11 cellular contexts compared by ENCODE assay signal in the genomic region with DNA sequence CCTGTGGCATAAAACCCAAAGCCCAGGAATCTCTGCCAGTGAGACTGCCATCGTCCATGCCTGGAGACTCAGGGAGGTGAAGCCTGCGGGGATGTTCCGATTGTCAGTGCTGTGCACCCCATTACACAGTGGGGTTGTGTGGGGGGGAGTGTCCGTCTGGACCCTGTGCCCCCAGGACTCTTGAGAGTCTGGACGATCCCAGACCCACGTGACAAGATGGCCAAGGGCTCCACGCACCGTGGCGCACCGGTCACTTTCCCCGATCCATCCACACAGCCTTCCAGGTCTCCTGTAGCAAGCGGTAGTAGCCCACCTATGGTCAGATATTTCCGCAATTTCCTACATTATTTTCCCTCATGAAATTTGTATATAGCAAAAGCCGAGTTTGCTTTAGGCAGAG. TPM values are rescaled to one million over a fixed set of nuclear protein-coding genes. Genes with fewer than 3 reads are reported as not detected.
A peak's percentile ranks its signal among the peaks of the same experiment; 100 is the strongest.
DNase-seq lines count a peak whose midpoint lies in the region; ATAC-seq, FAIRE-seq and TF ChIP-seq lines count a peak whose summit lies in the region.
"Had no signal": no experiment of that assay in that cellular context is flagged by ENCODE, and none has a peak within 500 bp of the region (broad histone marks: within the 10 kb centered on the region; RNA-seq: fewer than 3 reads in every experiment).

No MANE protein-coding gene starts in this region.

- no peaks in the 10 kb centered on the region for H3F3A ChIP-seq in GM23338 (replicated peaks; ENCODE audit: low read depth)

- H3K4me3 Mint-ChIP-seq in GM23338 (peak overlapping the region; percentile 85), neural crest cell (peak overlapping the region; percentile 70)
- no peak overlapping the region for H3K4me3 Mint-ChIP-seq in activated CD4-positive, alpha-beta memory T cell treated with anti-CD3 and anti-CD28 coated beads, Interleukin-2, amount 10 ng/mL, durations not matched to agents 7 days and 5 days

- H3K9me2 ChIP-seq in GM23338 (ENCODE audit: insufficient read depth) = no peaks in the 10 kb centered on the region

- no peaks in the 10 kb centered on the region for H3K9me3 ChIP-seq in K562 (replicated peaks; ENCODE audit: control insufficient read depth, insufficient read depth, low read depth, low read length)
- H3K9me3 ChIP-seq: colonic mucosa, right atrium auricular region had no signal

- H3K9ac ChIP-seq in K562 (ENCODE audit: insufficient read depth in 1 of 2, low read depth in 2 of 2, low read length in 2 of 2) = no peak overlapping the region

- H3K36me3 ChIP-seq in GM23338 (ENCODE audit: insufficient read depth) (no peaks in the 10 kb centered on the region), K562 (ENCODE audit: control insufficient read depth, insufficient read depth, low read length) (no peaks in the 10 kb centered on the region)
- H3K36me3 ChIP-seq: colonic mucosa, right atrium auricular region had no signal

- no peak for FAIRE-seq in K562 (lab: Jason Lieb, UNC)

- ATAC-seq in GM23338 = peak; percentile 8; the same call in 1 of the 3 replicates
- ATAC-seq in K562 = no peak

- H3K27ac ChIP-seq in GM23338 (ENCODE audit: low read depth) (no peak overlapping the region), K562 (ENCODE audit: extremely low read depth, low read depth, low read length) (no peak overlapping the region)
- H3K27ac ChIP-seq: colonic mucosa had no signal

- H3K4me1 ChIP-seq in GM23338 (ENCODE audit: insufficient read depth) (peaks cover 14% of the 10 kb centered on the region; the same call in 1 of the 2 replicates), K562 (replicated peaks in 1 of 2; ENCODE audit: control insufficient read depth in 2 of 2, insufficient read depth in 2 of 2, low read length in 2 of 2) (peaks cover 0 to 7% of the 10 kb centered on the region in 2 experiments; a peak in 1 of 5 replicates)

- no peak for TF ChIP-seq POLR2A in K562 (conservative IDR thresholded peaks at IDR 0.05)

- no peaks in the 10 kb centered on the region for H3K9me1 ChIP-seq in K562 (ENCODE audit: control insufficient read depth, insufficient read depth, low read length)

- H2AFZ ChIP-seq in GM23338 (no peak overlapping the region), K562 (ENCODE audit: low read depth, low read length) (no peak overlapping the region)

- intact Hi-C loops in K562 (cut with micrococcal nuclease) = no loop called here

- no peaks in the 10 kb centered on the region for H3K36me3 Mint-ChIP-seq in GM23338 (ENCODE audit: low read depth)
- no peaks in the 10 kb centered on the region for H3K36me3 Mint-ChIP-seq in neural crest cell (ENCODE audit: low read depth)
- no peaks in the 10 kb centered on the region for H3K36me3 Mint-ChIP-seq in activated CD4-positive, alpha-beta memory T cell treated with anti-CD3 and anti-CD28 coated beads, Interleukin-2, amount 10 ng/mL, durations not matched to agents 7 days and 5 days (ENCODE audit: low read depth)
- H3K36me3 Mint-ChIP-seq: activated naive CD8-positive, alpha-beta T cell treated with anti-CD3 and anti-CD28 coated beads, Interleukin-2, amount 10 ng/mL, durations not matched to agents 7 days and 5 days had no signal

- TF ChIP-seq CTCF in GM23338 (conservative IDR thresholded peaks at IDR 0.05; ENCODE audit: low read depth in 2 of 2) = no peak
- no peak for TF ChIP-seq CTCF in K562 (IDR thresholded peaks at IDR 0.05 in 2 of 3, conservative IDR thresholded peaks at IDR 0.05 in 1 of 3; ENCODE audit: insufficient read depth in 2 of 3, low read depth in 1 of 3, low read length in 3 of 3)
- no peak for TF ChIP-seq CTCF in neural crest cell (conservative IDR thresholded peaks at IDR 0.05)

- H4K20me1 ChIP-seq in GM23338 (replicated peaks; ENCODE audit: insufficient read depth) = no peaks in the 10 kb centered on the region; the same call in none of the 2 replicates
- no peaks in the 10 kb centered on the region for H4K20me1 ChIP-seq in K562 (replicated peaks; ENCODE audit: control insufficient read depth, insufficient read depth, low read length)

- 8% methylated on average over 14 of the region's 14 CpGs for WGBS in K562 (ENCODE audit: insufficient coverage, low coverage, missing lambda C conversion rate)

- no peak for TF ChIP-seq EP300 in K562 (IDR thresholded peaks at IDR 0.05; ENCODE audit: low read length)

- H3K27me3 Mint-ChIP-seq in GM23338 (ENCODE audit: insufficient read depth, low read depth, poor library complexity) (peaks cover 78% of the 10 kb centered on the region), neural crest cell (ENCODE audit: low read depth) (peaks cover 81% of the 10 kb centered on the region)
- peaks cover 69% of the 10 kb centered on the region for H3K27me3 Mint-ChIP-seq in activated CD4-positive, alpha-beta memory T cell treated with anti-CD3 and anti-CD28 coated beads, Interleukin-2, amount 10 ng/mL, durations not matched to agents 7 days and 5 days

- in situ Hi-C loops in K562 (cut with MboI) = no loop called here

- no peak for DNase-seq in GM23338 (ENCODE audit: low spot score)
- DNase-seq in K562 (ENCODE audit: extremely low read depth in 1 of 4, low spot score in 3 of 4) = no peak
- DNase-seq in neural crest cell (ENCODE audit: low read depth, low spot score) = no peak
- DNase-seq in activated CD4-positive, alpha-beta memory T cell treated with anti-CD3 and anti-CD28 coated beads, Interleukin-2, amount 10 ng/mL, durations not matched to agents 7 days and 5 days = no peak
- DNase-seq in NCI-H2196 treated with DMSO at 0.1 percent for 48 hours (lab: John Stamatoyannopoulos, UW; ENCODE audit: unreplicated experiment) = no peak
- no peak for DNase-seq in GM03348 (ENCODE audit: low spot score)
- DNase-seq: activated naive CD8-positive, alpha-beta T cell treated with anti-CD3 and anti-CD28 coated beads, Interleukin-2, amount 10 ng/mL, durations not matched to agents 7 days and 5 days; CD4-positive, CD25-positive, alpha-beta regulatory T cell; colonic mucosa had no signal

- CTCF ChIA-PET in K562 (lab: Yijun Ruan, JAX; ENCODE audit: low intra/inter-chr PET ratio) = no interaction called here
- CTCF ChIA-PET in activated CD4-positive, alpha-beta memory T cell treated with anti-CD3 and anti-CD28 coated beads, Interleukin-2, amount 10 ng/mL, durations not matched to agents 7 days and 5 days (lab: Charles Lee) = no interaction called here

- H3K27me3 ChIP-seq in GM23338 (ENCODE audit: insufficient read depth) (peaks cover 99% of the 10 kb centered on the region), K562 (ENCODE audit: control insufficient read depth in 2 of 2, insufficient read depth in 2 of 2, low read length in 2 of 2) (peaks cover 58 to 70% of the 10 kb centered on the region in 2 experiments)

- H3K79me2 ChIP-seq in GM23338 (replicated peaks; ENCODE audit: insufficient read depth) (no peaks in the 10 kb centered on the region), K562 (ENCODE audit: control insufficient read depth, insufficient read depth, low read length) (no peaks in the 10 kb centered on the region)

- H3K9me3 Mint-ChIP-seq in GM23338 = no peaks in the 10 kb centered on the region
- no peaks in the 10 kb centered on the region for H3K9me3 Mint-ChIP-seq in neural crest cell
- no peaks in the 10 kb centered on the region for H3K9me3 Mint-ChIP-seq in activated CD4-positive, alpha-beta memory T cell treated with anti-CD3 and anti-CD28 coated beads, Interleukin-2, amount 10 ng/mL, durations not matched to agents 7 days and 5 days
- H3K9me3 Mint-ChIP-seq: activated naive CD8-positive, alpha-beta T cell treated with anti-CD3 and anti-CD28 coated beads, Interleukin-2, amount 10 ng/mL, durations not matched to agents 7 days and 5 days had no signal

- no peak overlapping the region for H3K27ac Mint-ChIP-seq in GM23338
- H3K27ac Mint-ChIP-seq in neural crest cell (ENCODE audit: unreplicated experiment) = no peak overlapping the region
- no peak overlapping the region for H3K27ac Mint-ChIP-seq in activated CD4-positive, alpha-beta memory T cell treated with anti-CD3 and anti-CD28 coated beads, Interleukin-2, amount 10 ng/mL, durations not matched to agents 7 days and 5 days
- H3K27ac Mint-ChIP-seq: activated naive CD8-positive, alpha-beta T cell treated with anti-CD3 and anti-CD28 coated beads, Interleukin-2, amount 10 ng/mL, durations not matched to agents 7 days and 5 days; CD4-positive, CD25-positive, alpha-beta regulatory T cell had no signal

- POLR2A ChIA-PET in K562 (lab: Yijun Ruan, JAX) = no interaction called here
- POLR2A ChIA-PET in activated CD4-positive, alpha-beta memory T cell treated with anti-CD3 and anti-CD28 coated beads, Interleukin-2, amount 10 ng/mL, durations not matched to agents 7 days and 5 days (lab: Charles Lee) = no interaction called here

- no TSS peak for BruUV-seq in K562 (replicated peaks; lab: Mats Ljungman, UMichigan)

- peak overlapping the region; percentile 76 for H3K4me3 ChIP-seq in GM23338
- no peak overlapping the region for H3K4me3 ChIP-seq in K562

- H3K4me2 ChIP-seq in GM23338 (peak overlapping the region; percentile 88), K562 (ENCODE audit: insufficient read depth, low read length) (no peak overlapping the region)

- H3K4me1 Mint-ChIP-seq in GM23338 (peaks cover 40% of the 10 kb centered on the region), neural crest cell (peaks cover 28% of the 10 kb centered on the region)
- H3K4me1 Mint-ChIP-seq in activated CD4-positive, alpha-beta memory T cell treated with anti-CD3 and anti-CD28 coated beads, Interleukin-2, amount 10 ng/mL, durations not matched to agents 7 days and 5 days = peaks cover 11% of the 10 kb centered on the region

- TF ChIP-seq RAD21 in K562 (CRISPR knock-in tag; conservative IDR thresholded peaks at IDR 0.05 in 1 of 2, IDR thresholded peaks at IDR 0.05 in 1 of 2) = no peak

RNA-seq across cellular contexts. Expression of a gene that starts 20.9 kb away (rescaled TPM):
- total RNA-seq in GM23338 (2014; rRNA removed; shearing (Covaris generic)) = 0.24 TPM in 1 of 2 replicates, not detected in the other
- polyA plus RNA-seq in GM23338 (2016; fragmentation: Nextera tagmentation; extraction: Ambion mirVana) (0.61 TPM in 2 replicates), K562 (2011; rRNA removed) (3.4 and 4.1 TPM in 2 replicates), K562 (2014; fragmentation: Illumina TruSeq; extraction: Trizol) (3.5 and 4.5 TPM in 2 replicates), K562 (2014; fragmentation: Nextera tagmentation; extraction: Ambion mirVana) (not detected), K562 (2014; rRNA removed) (3.2 and 5.7 TPM in 2 replicates)
- 2.1 and 5.7 TPM in 2 replicates for total RNA-seq in K562 (2011; cell fraction: chromatin; rRNA removed; ENCODE audit: low replicate concordance)
- total RNA-seq in K562 (2011; cell fraction: nucleolus; rRNA removed) = 3.7 and 5.8 TPM in 2 replicates
- total RNA-seq in K562 (2011; cell fraction: nucleoplasm; rRNA removed) = 3.0 and 5.3 TPM in 2 replicates
- total RNA-seq in K562 (2014; rRNA removed) (2.0 and 3.8 TPM in 2 replicates), K562 (2014; rRNA removed; fragmentation: Illumina TruSeq; extraction: Trizol) (0.29 and 0.61 TPM in 2 replicates), K562 (2015; rRNA removed; fragmentation: Illumina TruSeq; extraction: Trizol) (0.72 and 1.3 TPM in 2 replicates), K562 (2021) (6.8 and 7.8 TPM in 2 replicates), neural crest cell (30.3 and 30.7 TPM in 2 replicates)
- polyA plus RNA-seq in K562 (2011; cell fraction: cytosol; rRNA removed) = 7.0 and 13.8 TPM in 2 replicates
- polyA plus RNA-seq in K562 (2011; cell fraction: nucleus; rRNA removed) = 13.0 and 27.2 TPM in 2 replicates
- 7.8 and 11.8 TPM in 2 replicates for polyA plus RNA-seq in K562 (2012)
- polyA minus RNA-seq in K562 (2011; rRNA and poly(A)+ RNA removed) = 0.33 and 1.2 TPM in 2 replicates
- 1.4 and 3.2 TPM in 2 replicates for polyA minus RNA-seq in K562 (2011; cell fraction: cytosol; rRNA and poly(A)+ RNA removed)
- 2.0 and 5.9 TPM in 2 replicates for polyA minus RNA-seq in K562 (2011; cell fraction: nucleus; rRNA and poly(A)+ RNA removed)
- total RNA-seq in activated CD4-positive, alpha-beta memory T cell treated with anti-CD3 and anti-CD28 coated beads, Interleukin-2, amount 10 ng/mL, durations not matched to agents 7 days and 5 days = 1 to 10 TPM; 7.3 to 8.4 TPM

RNA-seq across cellular contexts. Expression of a gene that starts 33.3 kb away (rescaled TPM):
- total RNA-seq in GM23338 (2014; rRNA removed; shearing (Covaris generic)) = not detected in 2 replicates
- polyA plus RNA-seq in GM23338 (2016; fragmentation: Nextera tagmentation; extraction: Ambion mirVana) = 0.19 TPM in 1 of 2 replicates, not detected in the other
- not detected in 2 replicates for total RNA-seq in K562 (2011; cell fraction: chromatin; rRNA removed; ENCODE audit: low replicate concordance)
- total RNA-seq in K562 (2011; cell fraction: nucleolus; rRNA removed) = not detected in 2 replicates
- not detected in 2 replicates for total RNA-seq in K562 (2011; cell fraction: nucleoplasm; rRNA removed)
- total RNA-seq in K562 (2014; rRNA removed) = not detected in 2 replicates
- not detected in 2 replicates for total RNA-seq in K562 (2014; rRNA removed; fragmentation: Illumina TruSeq; extraction: Trizol)
- not detected in 2 replicates for total RNA-seq in K562 (2015; rRNA removed; fragmentation: Illumina TruSeq; extraction: Trizol)
- not detected in 2 replicates for total RNA-seq in K562 (2021)
- polyA plus RNA-seq in K562 (2011; rRNA removed) = not detected in 2 replicates
- polyA plus RNA-seq in K562 (2011; cell fraction: cytosol; rRNA removed) = 0.06 TPM in 1 of 2 replicates, not detected in the other
- not detected in 2 replicates for polyA plus RNA-seq in K562 (2011; cell fraction: nucleus; rRNA removed)
- 0.11 and 0.17 TPM in 2 replicates for polyA plus RNA-seq in K562 (2012)
- polyA plus RNA-seq in K562 (2014; fragmentation: Illumina TruSeq; extraction: Trizol) = not detected in 2 replicates
- polyA plus RNA-seq in K562 (2014; fragmentation: Nextera tagmentation; extraction: Ambion mirVana) = not detected
- not detected in 2 replicates for polyA plus RNA-seq in K562 (2014; rRNA removed)
- polyA minus RNA-seq in K562 (2011; rRNA and poly(A)+ RNA removed) = not detected in 2 replicates
- not detected in 2 replicates for polyA minus RNA-seq in K562 (2011; cell fraction: cytosol; rRNA and poly(A)+ RNA removed)
- not detected in 2 replicates for polyA minus RNA-seq in K562 (2011; cell fraction: nucleus; rRNA and poly(A)+ RNA removed)
- total RNA-seq in neural crest cell = not detected in 2 replicates
- under 1 TPM; 0.38 to 0.55 TPM for total RNA-seq in activated CD4-positive, alpha-beta memory T cell treated with anti-CD3 and anti-CD28 coated beads, Interleukin-2, amount 10 ng/mL, durations not matched to agents 7 days and 5 days
- total RNA-seq: subcutaneous adipose tissue had no signal

RNA-seq across cellular contexts. Expression of a gene that starts 43.3 kb away (rescaled TPM):
- not detected in 2 replicates for total RNA-seq in GM23338 (2014; rRNA removed; shearing (Covaris generic))
- polyA plus RNA-seq in GM23338 (2016; fragmentation: Nextera tagmentation; extraction: Ambion mirVana) (0.32 and 0.50 TPM in 2 replicates), K562 (2011; rRNA removed) (0.47 and 1.1 TPM in 2 replicates), K562 (2014; fragmentation: Illumina TruSeq; extraction: Trizol) (0.65 and 0.90 TPM in 2 replicates), K562 (2014; fragmentation: Nextera tagmentation; extraction: Ambion mirVana) (under 1 TPM; 0.06 to 0.08 TPM), K562 (2014; rRNA removed) (0.22 and 1.5 TPM in 2 replicates)
- 0.74 and 2.0 TPM in 2 replicates for total RNA-seq in K562 (2011; cell fraction: chromatin; rRNA removed; ENCODE audit: low replicate concordance)
- total RNA-seq in K562 (2011; cell fraction: nucleolus; rRNA removed) = 1.6 and 1.8 TPM in 2 replicates
- total RNA-seq in K562 (2011; cell fraction: nucleoplasm; rRNA removed) = 1.2 and 2.9 TPM in 2 replicates
- total RNA-seq in K562 (2014; rRNA removed) (0.14 and 0.29 TPM in 2 replicates), K562 (2014; rRNA removed; fragmentation: Illumina TruSeq; extraction: Trizol) (0.18 and 0.22 TPM in 2 replicates), K562 (2015; rRNA removed; fragmentation: Illumina TruSeq; extraction: Trizol) (0.15 and 0.22 TPM in 2 replicates), K562 (2021) (0.36 and 0.91 TPM in 2 replicates), neural crest cell (0.96 and 1.1 TPM in 2 replicates)
- 0.31 and 1.9 TPM in 2 replicates for polyA plus RNA-seq in K562 (2011; cell fraction: cytosol; rRNA removed)
- 1.1 and 4.0 TPM in 2 replicates for polyA plus RNA-seq in K562 (2011; cell fraction: nucleus; rRNA removed)
- 0.70 and 2.0 TPM in 2 replicates for polyA plus RNA-seq in K562 (2012)
- 0.24 and 0.60 TPM in 2 replicates for polyA minus RNA-seq in K562 (2011; rRNA and poly(A)+ RNA removed)
- 0.57 and 1.3 TPM in 2 replicates for polyA minus RNA-seq in K562 (2011; cell fraction: cytosol; rRNA and poly(A)+ RNA removed)
- polyA minus RNA-seq in K562 (2011; cell fraction: nucleus; rRNA and poly(A)+ RNA removed) = 0.44 and 0.54 TPM in 2 replicates
- 1 to 10 TPM; 1.0 to 1.6 TPM for total RNA-seq in activated CD4-positive, alpha-beta memory T cell treated with anti-CD3 and anti-CD28 coated beads, Interleukin-2, amount 10 ng/mL, durations not matched to agents 7 days and 5 days

RNA-seq across cellular contexts. Expression of a gene that starts 45.1 kb away (rescaled TPM):
- 3.2 and 7.4 TPM in 2 replicates for total RNA-seq in GM23338 (2014; rRNA removed; shearing (Covaris generic))
- polyA plus RNA-seq in GM23338 (2016; fragmentation: Nextera tagmentation; extraction: Ambion mirVana) (14.9 and 18.6 TPM in 2 replicates), K562 (2011; rRNA removed) (9.4 and 19.3 TPM in 2 replicates), K562 (2014; fragmentation: Illumina TruSeq; extraction: Trizol) (19.2 and 19.5 TPM in 2 replicates), K562 (2014; fragmentation: Nextera tagmentation; extraction: Ambion mirVana) (1 to 10 TPM; 9.0 to 9.9 TPM), K562 (2014; rRNA removed) (12.6 and 14.0 TPM in 2 replicates)
- total RNA-seq in K562 (2011; cell fraction: chromatin; rRNA removed; ENCODE audit: low replicate concordance) = 0.74 and 3.1 TPM in 2 replicates
- total RNA-seq in K562 (2011; cell fraction: nucleolus; rRNA removed) = 2.0 and 4.2 TPM in 2 replicates
- 0.59 and 1.7 TPM in 2 replicates for total RNA-seq in K562 (2011; cell fraction: nucleoplasm; rRNA removed)
- total RNA-seq in K562 (2014; rRNA removed) (6.8 and 10.6 TPM in 2 replicates), K562 (2014; rRNA removed; fragmentation: Illumina TruSeq; extraction: Trizol) (16.7 and 19.6 TPM in 2 replicates), K562 (2015; rRNA removed; fragmentation: Illumina TruSeq; extraction: Trizol) (15.9 and 16.1 TPM in 2 replicates), K562 (2021) (5.7 and 6.0 TPM in 2 replicates), neural crest cell (18.2 and 19.1 TPM in 2 replicates)
- 1.9 and 2.5 TPM in 2 replicates for polyA plus RNA-seq in K562 (2011; cell fraction: cytosol; rRNA removed)
- polyA plus RNA-seq in K562 (2011; cell fraction: nucleus; rRNA removed) = 1.7 and 3.6 TPM in 2 replicates
- 13.7 and 14.0 TPM in 2 replicates for polyA plus RNA-seq in K562 (2012)
- polyA minus RNA-seq in K562 (2011; rRNA and poly(A)+ RNA removed) = 3.3 and 6.7 TPM in 2 replicates
- polyA minus RNA-seq in K562 (2011; cell fraction: cytosol; rRNA and poly(A)+ RNA removed) = 1.5 and 2.9 TPM in 2 replicates
- polyA minus RNA-seq in K562 (2011; cell fraction: nucleus; rRNA and poly(A)+ RNA removed) = 3.2 and 5.4 TPM in 2 replicates
- 1 to 10 TPM; 3.4 to 3.8 TPM for total RNA-seq in activated CD4-positive, alpha-beta memory T cell treated with anti-CD3 and anti-CD28 coated beads, Interleukin-2, amount 10 ng/mL, durations not matched to agents 7 days and 5 days

RNA-seq across cellular contexts. Expression of a gene that starts 45.3 kb away (rescaled TPM):
- total RNA-seq in GM23338 (2014; rRNA removed; shearing (Covaris generic)) = 1.5 and 1.7 TPM in 2 replicates
- 0.85 and 1.1 TPM in 2 replicates for polyA plus RNA-seq in GM23338 (2016; fragmentation: Nextera tagmentation; extraction: Ambion mirVana)
- total RNA-seq in K562 (2011; cell fraction: chromatin; rRNA removed; ENCODE audit: low replicate concordance) = 7.3 and 8.2 TPM in 2 replicates
- 6.0 and 6.1 TPM in 2 replicates for total RNA-seq in K562 (2011; cell fraction: nucleolus; rRNA removed)
- total RNA-seq in K562 (2011; cell fraction: nucleoplasm; rRNA removed) = 9.2 and 10.1 TPM in 2 replicates
- 1.7 and 2.4 TPM in 2 replicates for total RNA-seq in K562 (2014; rRNA removed)
- total RNA-seq in K562 (2014; rRNA removed; fragmentation: Illumina TruSeq; extraction: Trizol) = 3.7 and 3.8 TPM in 2 replicates
- 2.6 and 3.4 TPM in 2 replicates for total RNA-seq in K562 (2015; rRNA removed; fragmentation: Illumina TruSeq; extraction: Trizol)
- 5.4 and 7.5 TPM in 2 replicates for total RNA-seq in K562 (2021)
- polyA plus RNA-seq in K562 (2011; rRNA removed) = 7.9 and 9.6 TPM in 2 replicates
- polyA plus RNA-seq in K562 (2011; cell fraction: cytosol; rRNA removed) = 6.0 and 6.8 TPM in 2 replicates
- 5.3 and 6.7 TPM in 2 replicates for polyA plus RNA-seq in K562 (2011; cell fraction: nucleus; rRNA removed)
- polyA plus RNA-seq in K562 (2012) = 6.6 and 7.8 TPM in 2 replicates
- 5.6 and 6.4 TPM in 2 replicates for polyA plus RNA-seq in K562 (2014; fragmentation: Illumina TruSeq; extraction: Trizol)
- 1 to 10 TPM in 1 of 2 experiments, under 1 TPM in 1; 0.89 to 1.2 TPM for polyA plus RNA-seq in K562 (2014; fragmentation: Nextera tagmentation; extraction: Ambion mirVana)
- polyA plus RNA-seq in K562 (2014; rRNA removed) = 4.1 and 6.7 TPM in 2 replicates
- 8.1 and 8.2 TPM in 2 replicates for polyA minus RNA-seq in K562 (2011; rRNA and poly(A)+ RNA removed)
- 2.3 and 3.3 TPM in 2 replicates for polyA minus RNA-seq in K562 (2011; cell fraction: cytosol; rRNA and poly(A)+ RNA removed)
- polyA minus RNA-seq in K562 (2011; cell fraction: nucleus; rRNA and poly(A)+ RNA removed) = 1.2 and 2.6 TPM in 2 replicates
- 5.3 and 5.9 TPM in 2 replicates for total RNA-seq in neural crest cell
- total RNA-seq in activated CD4-positive, alpha-beta memory T cell treated with anti-CD3 and anti-CD28 coated beads, Interleukin-2, amount 10 ng/mL, durations not matched to agents 7 days and 5 days = 1 to 10 TPM; 5.1 to 8.2 TPM
